Comparison of ENCODE assay signal across 19 cellular contexts in the genomic region with DNA sequence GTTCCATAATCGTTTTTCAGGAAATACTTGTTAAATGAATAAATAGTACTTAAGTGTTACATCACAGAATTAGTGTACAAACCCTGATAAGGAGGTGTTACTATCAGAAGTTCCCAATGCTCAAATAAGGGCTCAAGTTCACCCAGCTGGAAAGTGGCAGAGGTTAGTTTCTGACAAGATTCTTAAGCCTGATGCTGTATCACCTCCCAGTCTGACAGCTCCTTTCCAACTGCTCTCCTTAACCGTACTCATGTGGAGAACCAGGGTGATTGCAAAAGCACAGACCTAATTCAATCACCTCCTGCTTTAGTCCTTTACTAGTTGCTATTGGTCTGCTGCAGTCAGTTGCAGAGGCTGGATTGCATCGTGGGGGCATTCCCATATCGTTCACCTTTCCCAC.
"Had no signal": no experiment of that assay in that cellular context is flagged by ENCODE, and none has a peak within 500 bp of the region (broad histone marks: within the 10 kb centered on the region; RNA-seq: fewer than 3 reads in every experiment).

No MANE protein-coding gene starts in this region.

- H3K27ac Mint-ChIP-seq: activated CD4-positive, alpha-beta memory T cell treated with anti-CD3 and anti-CD28 coated beads for 36 hours; activated naive CD4-positive, alpha-beta T cell treated with anti-CD3 and anti-CD28 coated beads, Interleukin-2, amount 50 U/mL, for 72 hours; memory B cell; stimulated activated memory B cell treated with anti-CD40 and anti-IgM and Interleukin-4, amounts not matched to agents 10 μg/mL and 1 μg/mL and 100 μg/mL, for 72 hours; T-helper 17 cell had no signal

- H3K4me3 Mint-ChIP-seq: activated CD4-positive, alpha-beta memory T cell treated with anti-CD3 and anti-CD28 coated beads for 36 hours; central memory CD8-positive, alpha-beta T cell; memory B cell; stimulated activated memory B cell treated with anti-CD40 and anti-IgM and Interleukin-4, amounts not matched to agents 10 μg/mL and 1 μg/mL and 100 μg/mL, for 72 hours; T-helper 17 cell had no signal

- H3K9me3 ChIP-seq: adrenal gland, colonic mucosa, gastrocnemius medialis, right lobe of liver, stomach, suprapubic skin had no signal

- H3K36me3 ChIP-seq: adrenal gland, colonic mucosa, gastrocnemius medialis, right lobe of liver, stomach, suprapubic skin, tibial nerve had no signal

- H3K27ac ChIP-seq: adrenal gland, colonic mucosa, gastrocnemius medialis, right lobe of liver, skin epidermis, stomach, suprapubic skin, tibial nerve had no signal

- ATAC-seq: activated naive CD4-positive, alpha-beta T cell treated with anti-CD3 and anti-CD28 coated beads, Interleukin-2, amount 50 U/mL, for 72 hours; gastrocnemius medialis; right lobe of liver; stimulated activated memory B cell treated with anti-CD40 and anti-IgM and Interleukin-4, amounts not matched to agents 10 μg/mL and 1 μg/mL and 100 μg/mL, for 72 hours; T-helper 17 cell had no signal

- H3K36me3 Mint-ChIP-seq: activated CD4-positive, alpha-beta memory T cell treated with anti-CD3 and anti-CD28 coated beads for 36 hours; activated naive CD4-positive, alpha-beta T cell treated with anti-CD3 and anti-CD28 coated beads, Interleukin-2, amount 50 U/mL, for 72 hours; memory B cell; stimulated activated memory B cell treated with anti-CD40 and anti-IgM and Interleukin-4, amounts not matched to agents 10 μg/mL and 1 μg/mL and 100 μg/mL, for 72 hours had no signal

- H3K9me3 Mint-ChIP-seq: activated CD4-positive, alpha-beta memory T cell treated with anti-CD3 and anti-CD28 coated beads for 36 hours; activated naive CD4-positive, alpha-beta T cell treated with anti-CD3 and anti-CD28 coated beads, Interleukin-2, amount 50 U/mL, for 72 hours; central memory CD8-positive, alpha-beta T cell; memory B cell had no signal

- H3K27me3 ChIP-seq: adrenal gland, colonic mucosa, gastrocnemius medialis, right lobe of liver, suprapubic skin, tibial nerve had no signal

- H3K4me3 ChIP-seq: adrenal gland, colonic mucosa, gastrocnemius medialis, right lobe of liver, skin epidermis, stomach, suprapubic skin, tibial nerve had no signal

- H3K27me3 Mint-ChIP-seq: stimulated activated memory B cell treated with anti-CD40 and anti-IgM and Interleukin-4, amounts not matched to agents 10 μg/mL and 1 μg/mL and 100 μg/mL, for 72 hours had no signal

- DNase-seq: activated CD4-positive, alpha-beta memory T cell treated with anti-CD3 and anti-CD28 coated beads for 36 hours; activated CD4-positive, alpha-beta T cell treated with anti-CD3 and anti-CD28 coated beads for 4 hours; activated CD4-positive, CD25-positive, alpha-beta regulatory T cell; adrenal gland; colonic mucosa; gastrocnemius medialis; hippocampal formation; nucleus accumbens; posterior cingulate gyrus; right lobe of liver; stomach; T-helper 17 cell had no signal

- H3K4me1 ChIP-seq: adrenal gland, colonic mucosa, gastrocnemius medialis, right lobe of liver had no signal

- H3K4me1 Mint-ChIP-seq: central memory CD8-positive, alpha-beta T cell; stimulated activated memory B cell treated with anti-CD40 and anti-IgM and Interleukin-4, amounts not matched to agents 10 μg/mL and 1 μg/mL and 100 μg/mL, for 72 hours; T-helper 17 cell had no signal
